ENCODE assay signal across 10 cellular contexts in genomic region chr20:2468581-2469407, GRCh38. TPM values are rescaled to one million over a fixed set of nuclear protein-coding genes. Genes with fewer than 3 reads are reported as not detected.
DNase-seq lines count a peak whose midpoint lies in the region; ATAC-seq, FAIRE-seq and TF ChIP-seq lines count a peak whose summit lies in the region.
"Had no signal": no experiment of that assay in that cellular context is flagged by ENCODE, and none has a peak within 500 bp of the region (broad histone marks: within the 10 kb centered on the region; RNA-seq: fewer than 3 reads in every experiment).

No MANE protein-coding gene starts in this region.

- H3K4me1 Mint-ChIP-seq in neural progenitor cell = peaks cover 28% of the 10 kb centered on the region

- H3K27me3 Mint-ChIP-seq in neural progenitor cell (ENCODE audit: insufficient read depth, low read depth) = peaks cover 10% of the 10 kb centered on the region

- H3K27ac Mint-ChIP-seq in neural progenitor cell = peak overlapping the region; percentile 17

- DNase-seq in H1 (ENCODE audit: low read depth in 1 of 2, low spot score in 2 of 2) = no peak
- DNase-seq in neural progenitor cell (ENCODE audit: low spot score) = no peak
- no peak for DNase-seq in testis
- DNase-seq in medulla oblongata (ENCODE audit: extremely low spot score) = no peak
- DNase-seq: NCI-H69 had no signal

- H2BK15ac ChIP-seq in H1 (ENCODE audit: low read length) = no peak overlapping the region

- H3K4me1 ChIP-seq in ES-I3 (ENCODE audit: insufficient read depth, low read length) = peaks cover 15% of the 10 kb centered on the region
- H3K4me1 ChIP-seq in OCI-LY1 (ENCODE audit: insufficient read depth, low read length, severe bottlenecking) = peaks cover 24% of the 10 kb centered on the region
- H3K4me1 ChIP-seq in H1 (replicated peaks in 1 of 4; ENCODE audit: control insufficient read depth in 3 of 4, insufficient read depth in 4 of 4, low read length in 3 of 4) = peaks cover 0 to 7% (median 2%) of the 10 kb centered on the region in 4 experiments; a peak in 3 of 7 replicates
- H3K4me1 ChIP-seq in neural progenitor cell = peaks cover 13% of the 10 kb centered on the region
- peaks cover 13% of the 10 kb centered on the region for H3K4me1 ChIP-seq in testis

- H2BK12ac ChIP-seq in H1 (ENCODE audit: low read depth, low read length) = no peak overlapping the region

- H3K4me2 ChIP-seq in OCI-LY1 (ENCODE audit: low read length) (peak overlapping the region; percentile 87), H1 (ENCODE audit: insufficient read depth in 1 of 2, low read depth in 2 of 2, low read length in 2 of 2) (peak overlapping the region; percentile 71 to 80), neural progenitor cell (peak overlapping the region; percentile 100)

- intact Hi-C loops in testis (cut with DNase I; ENCODE audit: low total_unique reads) = no loop called here

- peak overlapping the region; percentile 99 for H3K4me3 ChIP-seq in OCI-LY1 (ENCODE audit: low read depth, low read length, poor library complexity, severe bottlenecking)
- peak overlapping the region; percentile 91 to 99 (median 98) for H3K4me3 ChIP-seq in H1 (ENCODE audit: extremely low read depth in 1 of 4, insufficient read depth in 2 of 4, low read depth in 3 of 4, low read length in 4 of 4)
- H3K4me3 ChIP-seq in neural progenitor cell = peak overlapping the region; percentile 88
- H3K4me3 ChIP-seq in testis = no peak overlapping the region

- no peak for TF ChIP-seq POLR2A in H1 (IDR thresholded peaks at IDR 0.05; ENCODE audit: control extremely low read depth in 1 of 2, low read depth in 2 of 2, low read length in 2 of 2)
- TF ChIP-seq POLR2A in testis (IDR thresholded peaks at IDR 0.05) = no peak

- CTCF ChIA-PET in H1 (lab: Charles Lee; ENCODE audit: partially characterized antibody) = interaction anchor here (1.0 to 2.8 kb wide), 5 partner anchors 8 to 188 kb away, joined by 3 to 13 read pairs (median 5); no protein-coding TSS in a partner anchor

- POLR2A ChIA-PET in H1 (lab: Charles Lee; ENCODE audit: partially characterized antibody) = interaction anchor here (0.7 to 8.2 kb wide), 26 partner anchors 8 to 718 kb away, joined by 3 to 119 read pairs (median 4); partner anchors contain the start of genes IDH3B, NOP56 and ZNF343

- no peaks in the 10 kb centered on the region for H3K9me3 Mint-ChIP-seq in neural progenitor cell

- FAIRE-seq in H1 (lab: Jason Lieb, UNC) = no peak
- FAIRE-seq: frontal cortex had no signal

- H2AFZ ChIP-seq in OCI-LY1 (ENCODE audit: low read length) (no peak overlapping the region), H1 (ENCODE audit: low read length) (no peak overlapping the region), neural progenitor cell (replicated peaks) (no peak overlapping the region)

- peak overlapping the region; percentile 99 for H3K4me3 Mint-ChIP-seq in neural progenitor cell

- H3K9ac ChIP-seq in ES-I3 (ENCODE audit: low read depth, low read length) (peak overlapping the region; percentile 82), OCI-LY1 (ENCODE audit: low read length) (peak overlapping the region; percentile 95), H1 (replicated peaks in 1 of 4; ENCODE audit: extremely low read depth in 1 of 4, low read depth in 3 of 4, low read length in 3 of 4) (peak overlapping the region; percentile 64 to 99 (median 82)), neural progenitor cell (peak overlapping the region; percentile 100)

- H4K20me1 ChIP-seq in OCI-LY1 (ENCODE audit: insufficient read depth, low read length) = peaks cover 7% of the 10 kb centered on the region; the same call in 1 of the 2 replicates
- peaks cover 34 to 35% of the 10 kb centered on the region in 2 experiments for H4K20me1 ChIP-seq in H1 (replicated peaks in 1 of 2; ENCODE audit: control insufficient read depth in 1 of 2, insufficient read depth in 2 of 2, low read length in 2 of 2)
- peaks cover 66% of the 10 kb centered on the region for H4K20me1 ChIP-seq in neural progenitor cell (ENCODE audit: low read depth)

- H2AK5ac ChIP-seq in H1 (ENCODE audit: low read depth, low read length) = no peak overlapping the region

- no peaks in the 10 kb centered on the region; the same call in none of the 2 replicates for H3K79me1 ChIP-seq in H1 (ENCODE audit: low read depth, low read length)

- no peak overlapping the region for H2BK20ac ChIP-seq in H1 (ENCODE audit: low read length)

- H3K9me3 ChIP-seq in ES-I3 (ENCODE audit: control insufficient read depth, insufficient read depth, low read length) (no peaks in the 10 kb centered on the region), OCI-LY1 (ENCODE audit: low read length) (no peaks in the 10 kb centered on the region), H1 (ENCODE audit: insufficient read depth in 2 of 2, low read depth in 1 of 2, low read length in 1 of 2) (no peaks in the 10 kb centered on the region), neural progenitor cell (ENCODE audit: low read depth) (no peaks in the 10 kb centered on the region), testis (no peaks in the 10 kb centered on the region)

- H3F3A ChIP-seq in OCI-LY1 (ENCODE audit: insufficient read depth, low read length) = no peaks in the 10 kb centered on the region
- peaks cover 26% of the 10 kb centered on the region for H3F3A ChIP-seq in neural progenitor cell (ENCODE audit: low read depth)

- 80% methylated on average over 11 of the region's 11 CpGs; no CpG with 5 or more reads in 1 of the 2 experiments for WGBS in H1 (ENCODE audit: extremely low coverage in 1 of 2, insufficient coverage in 1 of 2, insufficient read length in 1 of 2, insufficient replicate concordance in 2 of 2, low coverage in 1 of 2, low lambda C conversion rate in 2 of 2, missing lambda C conversion rate in 1 of 2), 2 experiments
- WGBS in testis, 2 donors = 72 to 74% methylated on average over 11 of the region's 11 CpGs

- TF ChIP-seq EP300 in H1 (IDR thresholded peaks at IDR 0.05; ENCODE audit: borderline replicate concordance in 1 of 2, low read depth in 2 of 2, low read length in 2 of 2) = no peak

- H3K18ac ChIP-seq in H1 (ENCODE audit: extremely low read depth, low read length) = no peak overlapping the region

- H3K23me2 ChIP-seq in H1 (ENCODE audit: low read depth, low read length) = peaks cover 8% of the 10 kb centered on the region

- H3K36me3 ChIP-seq in ES-I3 (ENCODE audit: insufficient read depth, low read length) (peaks cover 47% of the 10 kb centered on the region), OCI-LY1 (ENCODE audit: insufficient read depth, low read length) (peaks cover 62% of the 10 kb centered on the region), H1 (ENCODE audit: control insufficient read depth in 2 of 4, insufficient read depth in 4 of 4, low read length in 3 of 4) (peaks cover 32 to 54% (median 38%) of the 10 kb centered on the region in 4 experiments), neural progenitor cell (peaks cover 23% of the 10 kb centered on the region), testis (ENCODE audit: low read depth, missing control alignments) (no peaks in the 10 kb centered on the region)

- H3K4ac ChIP-seq in H1 (replicated peaks; ENCODE audit: insufficient read length, low read depth, low read length) = peak overlapping the region; percentile 63

- H3K27me3 ChIP-seq in OCI-LY1 (ENCODE audit: insufficient read depth, low read length) (no peaks in the 10 kb centered on the region), H1 (replicated peaks in 1 of 4; ENCODE audit: control insufficient read depth in 3 of 4, extremely low read depth in 1 of 4, insufficient read depth in 3 of 4, low read length in 3 of 4) (no peaks in the 10 kb centered on the region), neural progenitor cell (no peaks in the 10 kb centered on the region), testis (no peaks in the 10 kb centered on the region)

- no peak overlapping the region for H3K23ac ChIP-seq in H1 (ENCODE audit: insufficient read length)

- no peak for TF ChIP-seq RAD21 in H1 (IDR thresholded peaks at IDR 0.05 in 1 of 2, conservative IDR thresholded peaks at IDR 0.05 in 1 of 2; ENCODE audit: low read depth in 2 of 2, low read length in 2 of 2)

- H3K56ac ChIP-seq in H1 (replicated peaks; ENCODE audit: insufficient read length, low read depth, low read length) = no peak overlapping the region

- H3K36me3 Mint-ChIP-seq in neural progenitor cell = peaks cover 35% of the 10 kb centered on the region

- H4K8ac ChIP-seq in H1 (ENCODE audit: extremely low read depth, insufficient read depth, low read length) = peak overlapping the region; percentile 22; the same call in 1 of the 2 replicates

- H2BK5ac ChIP-seq in H1 (ENCODE audit: low read depth, low read length) = no peak overlapping the region

- no peaks in the 10 kb centered on the region for H3K9me2 ChIP-seq in OCI-LY1 (ENCODE audit: low read depth, low read length)

- H3K27ac ChIP-seq in OCI-LY1 (ENCODE audit: low read depth, low read length, poor library complexity, severe bottlenecking) = no peak overlapping the region
- H3K27ac ChIP-seq in H1 (ENCODE audit: low read depth, low read length) = no peak overlapping the region
- no peak overlapping the region for H3K27ac ChIP-seq in neural progenitor cell
- H3K27ac ChIP-seq in testis = no peak overlapping the region

- H4K91ac ChIP-seq in H1 (replicated peaks; ENCODE audit: insufficient read length, low read length) = no peak overlapping the region

- H3K14ac ChIP-seq in H1 (ENCODE audit: insufficient read length) = no peak overlapping the region

- no peak overlapping the region for H4K5ac ChIP-seq in H1 (ENCODE audit: insufficient read length, low read depth, low read length)

- TF ChIP-seq CTCF in OCI-LY1 (IDR thresholded peaks at IDR 0.05; ENCODE audit: low read length) (no peak), H1 (IDR thresholded peaks at IDR 0.05; ENCODE audit: control extremely low read depth in 1 of 3, insufficient read depth in 1 of 3, low read depth in 1 of 3, low read length in 3 of 3) (no peak), neural progenitor cell (IDR thresholded peaks at IDR 0.05) (no peak), testis (IDR thresholded peaks at IDR 0.05) (no peak)

- ATAC-seq in HG03378 (IDR thresholded peaks at IDR 0.05; ENCODE audit: unreplicated experiment) = no peak
- no peak for ATAC-seq in GM21737 (IDR thresholded peaks at IDR 0.05; ENCODE audit: unreplicated experiment)

- no peak overlapping the region for H2BK120ac ChIP-seq in H1 (replicated peaks; ENCODE audit: low read depth, low read length)

- peaks cover 32% of the 10 kb centered on the region for H3K79me2 ChIP-seq in OCI-LY1 (ENCODE audit: insufficient read depth, low read length)
- H3K79me2 ChIP-seq in H1 (ENCODE audit: control insufficient read depth in 1 of 2, insufficient read depth in 2 of 2, low read length in 2 of 2) = peaks cover 35 to 61% of the 10 kb centered on the region in 2 experiments
- peaks cover 69% of the 10 kb centered on the region for H3K79me2 ChIP-seq in neural progenitor cell (ENCODE audit: low read depth)

RNA-seq across cellular contexts. Expression of gene SNRPB, which starts 1.8 kb away (rescaled TPM):
- total RNA-seq in H1 (2021; fragmentation: NEBNext Ultra II Directional; extraction: Animal tissue kit (Norgen Biotek cat#: 25700)) = 495 and 507 TPM in 2 replicates
- polyA plus RNA-seq in H1 (2011; rRNA removed) (589 and 706 TPM in 2 replicates), testis (ENCODE audit: insufficient read depth, low read depth, low replicate concordance) (171 TPM)
- 598 TPM for polyA plus RNA-seq in H1 (2011; cell fraction: cytosol; rRNA removed)
- polyA plus RNA-seq in H1 (2011; cell fraction: nucleus; rRNA removed) = 478 TPM
- polyA plus RNA-seq in H1 (2012, experiment 1 of 2) = 338 to 478 TPM (median 412 TPM) in 4 replicates
- polyA plus RNA-seq in H1 (2012, experiment 2 of 2) = 587 TPM
- polyA plus RNA-seq in H1 (2013, experiment 1 of 2) = 510 TPM
- 480 TPM for polyA plus RNA-seq in H1 (2013, experiment 2 of 2)
- 119 and 124 TPM in 2 replicates for polyA minus RNA-seq in H1 (2011; rRNA and poly(A)+ RNA removed)
- polyA minus RNA-seq in H1 (2011; cell fraction: cytosol; rRNA and poly(A)+ RNA removed) = 124 TPM
- 94.3 TPM for polyA minus RNA-seq in H1 (2011; cell fraction: nucleus; rRNA and poly(A)+ RNA removed)
- total RNA-seq in neural progenitor cell (ENCODE audit: low replicate concordance) (323 and 591 TPM in 2 replicates), testis (100 to 1,000 TPM; 140 to 207 TPM)

RNA-seq across cellular contexts. Expression of gene ZNF343, which starts 39.9 kb away (rescaled TPM):
- 3.7 and 5.0 TPM in 2 replicates for total RNA-seq in H1 (2021; fragmentation: NEBNext Ultra II Directional; extraction: Animal tissue kit (Norgen Biotek cat#: 25700))
- 1.1 and 1.8 TPM in 2 replicates for polyA plus RNA-seq in H1 (2011; rRNA removed)
- 1.9 TPM for polyA plus RNA-seq in H1 (2011; cell fraction: cytosol; rRNA removed)
- polyA plus RNA-seq in H1 (2011; cell fraction: nucleus; rRNA removed) = 2.5 TPM
- polyA plus RNA-seq in H1 (2012, experiment 1 of 2) = 3.0 to 4.1 TPM (median 3.4 TPM) in 4 replicates
- 0.39 TPM for polyA plus RNA-seq in H1 (2012, experiment 2 of 2)
- 2.0 TPM for polyA plus RNA-seq in H1 (2013, experiment 1 of 2)
- 2.5 TPM for polyA plus RNA-seq in H1 (2013, experiment 2 of 2)
- 6.1 and 9.0 TPM in 2 replicates for polyA minus RNA-seq in H1 (2011; rRNA and poly(A)+ RNA removed)
- polyA minus RNA-seq in H1 (2011; cell fraction: cytosol; rRNA and poly(A)+ RNA removed) = 2.8 TPM
- 4.1 TPM for polyA minus RNA-seq in H1 (2011; cell fraction: nucleus; rRNA and poly(A)+ RNA removed)
- 7.4 and 9.7 TPM in 2 replicates for total RNA-seq in neural progenitor cell (ENCODE audit: low replicate concordance)
- total RNA-seq in testis = 10 to 100 TPM in 1 of 2 donors, 1 to 10 TPM in 1; 9.9 to 11.7 TPM
- polyA plus RNA-seq in testis (ENCODE audit: insufficient read depth, low read depth, low replicate concordance) = 11.0 TPM

Comparison
In these comparisons a context has a peak if more than half of its experiments do, and no peak if none do; other contexts are left out.
1. H3K4me3 ChIP-seq: peak in OCI-LY1 (single experiment), H1 (4 of 4) and neural progenitor cell (single experiment); none in testis (0 of 2).
2. Peak in every context shown above with its lines, with median percentiles within 50 percentile points of each other: H3K9ac ChIP-seq and H3K4me2 ChIP-seq.